Comparison of ENCODE assay signal across 19 cellular contexts in genomic region chr7:8511810-8512209, GRCh38.
"Had no signal": no experiment of that assay in that cellular context is flagged by ENCODE, and none has a peak within 500 bp of the region (broad histone marks: within the 10 kb centered on the region; RNA-seq: fewer than 3 reads in every experiment).

No MANE protein-coding gene starts in this region.

- H3K4me3 ChIP-seq: gastroesophageal sphincter, hepatocyte, lower lobe of right lung, smooth muscle cell, thyroid gland, uterus had no signal

- H3K27ac Mint-ChIP-seq: activated naive CD4-positive, alpha-beta T cell treated with anti-CD3 and anti-CD28 coated beads, Interleukin-2, amount 50 U/mL, for 72 hours; naive thymus-derived CD4-positive, alpha-beta T cell had no signal

- H3K27me3 Mint-ChIP-seq: central memory CD8-positive, alpha-beta T cell had no signal

- H3K9me3 Mint-ChIP-seq: activated naive CD4-positive, alpha-beta T cell treated with anti-CD3 and anti-CD28 coated beads, Interleukin-2, amount 50 U/mL, for 72 hours; activated T-cell treated with anti-CD3 and anti-CD28 coated beads, Interleukin-2, amount 50 U/mL, for 4 hours; brain; central memory CD8-positive, alpha-beta T cell had no signal

- H3K4me1 Mint-ChIP-seq: central memory CD8-positive, alpha-beta T cell; naive thymus-derived CD4-positive, alpha-beta T cell had no signal

- H3K27me3 ChIP-seq: gastroesophageal sphincter, hepatocyte, thyroid gland, uterus had no signal

- DNase-seq: activated CD4-positive, alpha-beta T cell treated with anti-CD3 and anti-CD28 coated beads, Interleukin-2, amount 50 U/mL, for 48 hours; activated CD4-positive, CD25-positive, alpha-beta regulatory T cell treated with anti-CD3 and anti-CD28 coated beads, Interleukin-2, amount 50 U/mL, for 72 hours; activated effector memory CD4-positive, alpha-beta T cell treated with anti-CD3 and anti-CD28 coated beads, Interleukin-2, amount 50 U/mL, for 16 hours; activated T-cell treated with anti-CD3 and anti-CD28 coated beads, Interleukin-2, amount 50 U/mL, for 4 hours; amygdala; cortex of kidney; effector CD8-positive, alpha-beta T cell; kidney; lower lobe of right lung; naive thymus-derived CD4-positive, alpha-beta T cell; thyroid gland; uterus had no signal

- H3K9me3 ChIP-seq: gastroesophageal sphincter, lower lobe of right lung, thyroid gland, uterus had no signal

- H3K4me3 Mint-ChIP-seq: activated T-cell treated with anti-CD3 and anti-CD28 coated beads, Interleukin-2, amount 50 U/mL, for 4 hours; brain; central memory CD8-positive, alpha-beta T cell; naive thymus-derived CD4-positive, alpha-beta T cell had no signal

- ATAC-seq: activated naive CD4-positive, alpha-beta T cell treated with anti-CD3 and anti-CD28 coated beads, Interleukin-2, amount 50 U/mL, for 72 hours; activated T-cell treated with anti-CD3 and anti-CD28 coated beads, Interleukin-2, amount 50 U/mL, for 4 hours; gastroesophageal sphincter; lower lobe of right lung; naive thymus-derived CD4-positive, alpha-beta T cell had no signal

- H3K36me3 ChIP-seq: gastroesophageal sphincter, lower lobe of right lung, thyroid gland, uterus had no signal

- H3K36me3 Mint-ChIP-seq: activated naive CD4-positive, alpha-beta T cell treated with anti-CD3 and anti-CD28 coated beads, Interleukin-2, amount 50 U/mL, for 72 hours; brain; naive thymus-derived CD4-positive, alpha-beta T cell had no signal

- H3K27ac ChIP-seq: epithelial cell of prostate, gastroesophageal sphincter, hepatocyte, lower lobe of right lung, thyroid gland, uterus had no signal
